ENCODE assay signal across 22 cellular contexts in the genomic region with DNA sequence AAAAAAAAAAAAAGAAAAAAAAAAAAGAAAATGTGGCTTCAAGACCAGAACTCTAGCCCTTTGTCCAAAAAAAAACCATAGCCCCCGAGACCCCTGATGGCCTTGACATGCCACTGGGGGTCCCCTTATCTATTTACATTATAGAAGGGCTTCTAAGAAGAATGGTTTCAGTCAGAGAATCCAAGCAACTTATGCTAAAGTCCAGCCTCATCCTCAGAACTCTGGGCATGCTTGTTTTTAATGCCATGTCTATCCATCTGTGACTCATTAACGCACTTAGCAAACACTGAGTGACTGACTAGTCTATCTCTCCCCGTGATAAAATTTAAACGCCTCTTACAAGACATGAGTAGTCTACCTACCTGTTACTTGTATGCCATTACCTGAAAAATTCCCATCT. TPM values are rescaled to one million over a fixed set of nuclear protein-coding genes. Genes with fewer than 3 reads are reported as not detected.
A peak's percentile ranks its signal among the peaks of the same experiment; 100 is the strongest.
DNase-seq lines count a peak whose midpoint lies in the region; ATAC-seq and TF ChIP-seq lines count a peak whose summit lies in the region.
"Had no signal": no experiment of that assay in that cellular context is flagged by ENCODE, and none has a peak within 500 bp of the region (broad histone marks: within the 10 kb centered on the region; RNA-seq: fewer than 3 reads in every experiment).

No MANE protein-coding gene starts in this region.

- H3K36me3 Mint-ChIP-seq in HFFc6 (ENCODE audit: low read depth) (no peaks in the 10 kb centered on the region), natural killer cell (no peaks in the 10 kb centered on the region)
- H3K36me3 Mint-ChIP-seq: activated naive CD8-positive, alpha-beta T cell; T-cell had no signal

- WGBS in SK-N-SH (ENCODE audit: low lambda C conversion rate) = 41% methylated on average over 4 of the region's 4 CpGs

- H3K36me3 ChIP-seq in SK-N-SH (replicated peaks in 1 of 2; ENCODE audit: control insufficient read depth in 1 of 2, insufficient read depth in 2 of 2, low read length in 1 of 2) (no peaks in the 10 kb centered on the region), kidney epithelial cell (ENCODE audit: control insufficient read depth, insufficient read depth, low read length) (no peaks in the 10 kb centered on the region)
- H3K36me3 ChIP-seq: stomach had no signal

- no peak overlapping the region for H3K9ac ChIP-seq in SK-N-SH

- H3K4me3 ChIP-seq in SK-N-SH (ENCODE audit: low read depth in 2 of 2, low read length in 1 of 2) = no peak overlapping the region
- no peak overlapping the region for H3K4me3 ChIP-seq in kidney epithelial cell (ENCODE audit: low read depth, low read length)
- H3K4me3 ChIP-seq: stomach had no signal

- CTCF ChIA-PET in SK-N-SH (lab: Yijun Ruan, JAX) = interaction anchor here (1.0 kb wide), 1 partner anchor 113 kb away, joined by 3 read pairs; no protein-coding TSS in a partner anchor

- H3K9me2 ChIP-seq in SK-N-SH = no peaks in the 10 kb centered on the region

- no peaks in the 10 kb centered on the region for H3K9me3 Mint-ChIP-seq in HFFc6
- no peaks in the 10 kb centered on the region for H3K9me3 Mint-ChIP-seq in natural killer cell
- H3K9me3 Mint-ChIP-seq: T-cell had no signal

- intact Hi-C loops in natural killer cell (cut with micrococcal nuclease) = no loop called here

- no peaks in the 10 kb centered on the region for H4K20me1 ChIP-seq in SK-N-SH (ENCODE audit: insufficient read depth)

- H3K4me2 ChIP-seq in SK-N-SH = no peak overlapping the region

- H3K4me1 ChIP-seq in SK-N-SH (ENCODE audit: control insufficient read depth in 1 of 2, insufficient read depth in 2 of 2, low read depth in 1 of 2, low read length in 1 of 2) = peaks cover 0 to 7% of the 10 kb centered on the region in 2 experiments; a peak in 2 of 4 replicates

- H3K27me3 ChIP-seq in SK-N-SH (ENCODE audit: insufficient read depth) (no peaks in the 10 kb centered on the region), kidney epithelial cell (ENCODE audit: control insufficient read depth, insufficient read depth, low read length) (no peaks in the 10 kb centered on the region)

- H3K27me3 Mint-ChIP-seq in HFFc6 (ENCODE audit: insufficient read depth) (peaks cover 4% of the 10 kb centered on the region), natural killer cell (ENCODE audit: low read depth in 2 of 2) (peaks cover 19 to 49% of the 10 kb centered on the region in 2 donors)

- ATAC-seq in HG02623 (IDR thresholded peaks at IDR 0.05; ENCODE audit: unreplicated experiment) (no peak), natural killer cell (no peak)
- ATAC-seq: activated CD4-positive, alpha-beta T cell treated with anti-CD3 and anti-CD28 coated beads for 36 hours; left ventricle myocardium superior; T-cell had no signal

- peak; percentile 22 for DNase-seq in DMS53 treated with DMSO at 0.1 percent for 48 hours (lab: John Stamatoyannopoulos, UW; ENCODE audit: unreplicated experiment)
- DNase-seq in HFFc6 = peak; percentile 12
- no peak for DNase-seq in SK-N-SH
- peak; percentile 14 for DNase-seq in kidney epithelial cell (ENCODE audit: low read depth)
- DNase-seq in NCI-H1105 treated with DMSO at 0.1 percent for 48 hours (lab: John Stamatoyannopoulos, UW) = no peak
- no peak for DNase-seq in natural killer cell
- DNase-seq: activated CD4-positive, alpha-beta T cell treated with anti-CD3 and anti-CD28 coated beads for 36 hours; DND-41; effector memory CD4-positive, alpha-beta T cell; H7; head of caudate nucleus; left ventricle myocardium superior; MV-4-11; NCI-H1930; retina; SHP77; stimulated activated CD4-positive, alpha-beta T cell treated with anti-CD3 and anti-CD28 coated beads, Interleukin-12 subunit alpha, Interleukin-12 subunit beta, amount 100 ng/mL, for 4 hours; stomach; T-cell; trophoblast cell had no signal

- H2AFZ ChIP-seq in SK-N-SH (ENCODE audit: low read depth) = no peak overlapping the region; the same call in 1 of the 2 replicates

- H3K9me3 ChIP-seq in SK-N-SH = no peaks in the 10 kb centered on the region
- H3K9me3 ChIP-seq: stomach had no signal

- H3K4me1 Mint-ChIP-seq in HFFc6 (ENCODE audit: low read depth) (no peaks in the 10 kb centered on the region), natural killer cell (peaks cover 5 to 8% of the 10 kb centered on the region in 2 donors)
- H3K4me1 Mint-ChIP-seq: activated CD4-positive, alpha-beta T cell treated with anti-CD3 and anti-CD28 coated beads for 36 hours; T-cell had no signal

- TF ChIP-seq RAD21 in SK-N-SH (IDR thresholded peaks at IDR 0.05; ENCODE audit: low read length) = no peak

- POLR2A ChIA-PET in SK-N-SH (lab: Yijun Ruan, JAX) = no interaction called here

- no peaks in the 10 kb centered on the region for H3K79me2 ChIP-seq in SK-N-SH (ENCODE audit: insufficient read depth)

- H3K27ac Mint-ChIP-seq in HFFc6 = no peak overlapping the region
- H3K27ac Mint-ChIP-seq in natural killer cell = no peak overlapping the region
- H3K27ac Mint-ChIP-seq: activated CD4-positive, alpha-beta T cell treated with anti-CD3 and anti-CD28 coated beads for 36 hours; activated naive CD8-positive, alpha-beta T cell; T-cell had no signal

- no peaks in the 10 kb centered on the region for H3F3A ChIP-seq in SK-N-SH (replicated peaks; ENCODE audit: insufficient read depth)

- H3K4me3 Mint-ChIP-seq in HFFc6 (no peak overlapping the region), natural killer cell (no peak overlapping the region)
- H3K4me3 Mint-ChIP-seq: activated CD4-positive, alpha-beta T cell treated with anti-CD3 and anti-CD28 coated beads for 36 hours; activated naive CD8-positive, alpha-beta T cell; T-cell had no signal

- TF ChIP-seq EP300 in SK-N-SH (IDR thresholded peaks at IDR 0.05; ENCODE audit: borderline replicate concordance in 1 of 2, low read depth in 1 of 2, low read length in 1 of 2) = no peak

- no peak overlapping the region; a peak in 1 of 4 replicates for H3K27ac ChIP-seq in SK-N-SH (ENCODE audit: low read depth in 2 of 2, low read length in 1 of 2)
- H3K27ac ChIP-seq: stomach had no signal

- TF ChIP-seq CTCF in HFFc6 (IDR thresholded peaks at IDR 0.05) (no peak), SK-N-SH (IDR thresholded peaks at IDR 0.05) (no peak), kidney epithelial cell (IDR thresholded peaks at IDR 0.05; ENCODE audit: insufficient read depth, low read length, poor library complexity, severe bottlenecking) (no peak), natural killer cell (IDR thresholded peaks at IDR 0.05) (no peak)

TF ChIP-seq in SK-N-SH, 30 proteins besides CTCF, POLR2A, EP300 and RAD21:
- no peak for TF ChIP-seq GABPA (IDR thresholded peaks at IDR 0.05; ENCODE audit: low read depth)
- TF ChIP-seq TCF12 (IDR thresholded peaks at IDR 0.05) = peak; percentile 40; the same call in 1 of the 2 replicates
- peak; percentile 6; the same call in 1 of the 2 replicates for TF ChIP-seq FOSL2 (IDR thresholded peaks at IDR 0.05; ENCODE audit: borderline replicate concordance, low read depth)
- TF ChIP-seq USF2 (IDR thresholded peaks at IDR 0.05; ENCODE audit: borderline replicate concordance, low read depth, low read length) = no peak
- no peak for TF ChIP-seq TEAD4 (IDR thresholded peaks at IDR 0.05; ENCODE audit: borderline replicate concordance, insufficient read depth)
- no peak for TF ChIP-seq CHD2 (IDR thresholded peaks at IDR 0.05; ENCODE audit: low read length, partially characterized antibody)
- TF ChIP-seq FOXJ3 (CRISPR knock-in tag; IDR thresholded peaks at IDR 0.05) = no peak
- no peak for TF ChIP-seq RFX5 (IDR thresholded peaks at IDR 0.05; ENCODE audit: low read length)
- TF ChIP-seq EZH2phosphoT487 (IDR thresholded peaks at IDR 0.05; ENCODE audit: borderline replicate concordance, low read depth) = no peak
- TF ChIP-seq IRF3 (IDR thresholded peaks at IDR 0.05; ENCODE audit: low read depth, low read length) = no peak
- no peak for TF ChIP-seq JUND (IDR thresholded peaks at IDR 0.05)
- no peak for TF ChIP-seq SIN3A (IDR thresholded peaks at IDR 0.05; ENCODE audit: borderline replicate concordance, low read depth, low read length)
- no peak for TF ChIP-seq MXI1 (IDR thresholded peaks at IDR 0.05; ENCODE audit: low read depth, low read length)
TF ChIP-seq in SK-N-SH: peak in this region for 2.

RNA-seq across cellular contexts. Expression of gene ERG, which starts 29.3 kb away (rescaled TPM):
- total RNA-seq in HFFc6 (2021; fragmentation: NEBNext Ultra II Directional; extraction: Animal tissue kit (Norgen Biotek cat#: 25700)) = not detected
- polyA plus RNA-seq in SK-N-SH (2012; rRNA removed) = 0.05 TPM in 1 of 2 replicates, not detected in the other
- polyA plus RNA-seq in SK-N-SH (2012; cell fraction: cytosol; rRNA removed) = 0.03 TPM in 1 of 2 replicates, not detected in the other
- 0.01 and 0.04 TPM in 2 replicates for polyA plus RNA-seq in SK-N-SH (2012; cell fraction: nucleus; rRNA removed)
- 0.29 and 0.34 TPM in 2 replicates for total RNA-seq in kidney epithelial cell
- total RNA-seq in natural killer cell = under 1 TPM in 2 of 3 donors, not detected in 1; 0.36 to 0.58 TPM

Comparison
In these comparisons a context has a peak if more than half of its experiments do, and no peak if none do; other contexts are left out.
1. DNase-seq: peak in DMS53 treated with DMSO at 0.1 percent for 48 hours (single experiment), HFFc6 (single experiment) and kidney epithelial cell (single experiment); none in SK-N-SH (single experiment), NCI-H1105 treated with DMSO at 0.1 percent for 48 hours (single experiment) and natural killer cell (single experiment).